In the genomic region with DNA sequence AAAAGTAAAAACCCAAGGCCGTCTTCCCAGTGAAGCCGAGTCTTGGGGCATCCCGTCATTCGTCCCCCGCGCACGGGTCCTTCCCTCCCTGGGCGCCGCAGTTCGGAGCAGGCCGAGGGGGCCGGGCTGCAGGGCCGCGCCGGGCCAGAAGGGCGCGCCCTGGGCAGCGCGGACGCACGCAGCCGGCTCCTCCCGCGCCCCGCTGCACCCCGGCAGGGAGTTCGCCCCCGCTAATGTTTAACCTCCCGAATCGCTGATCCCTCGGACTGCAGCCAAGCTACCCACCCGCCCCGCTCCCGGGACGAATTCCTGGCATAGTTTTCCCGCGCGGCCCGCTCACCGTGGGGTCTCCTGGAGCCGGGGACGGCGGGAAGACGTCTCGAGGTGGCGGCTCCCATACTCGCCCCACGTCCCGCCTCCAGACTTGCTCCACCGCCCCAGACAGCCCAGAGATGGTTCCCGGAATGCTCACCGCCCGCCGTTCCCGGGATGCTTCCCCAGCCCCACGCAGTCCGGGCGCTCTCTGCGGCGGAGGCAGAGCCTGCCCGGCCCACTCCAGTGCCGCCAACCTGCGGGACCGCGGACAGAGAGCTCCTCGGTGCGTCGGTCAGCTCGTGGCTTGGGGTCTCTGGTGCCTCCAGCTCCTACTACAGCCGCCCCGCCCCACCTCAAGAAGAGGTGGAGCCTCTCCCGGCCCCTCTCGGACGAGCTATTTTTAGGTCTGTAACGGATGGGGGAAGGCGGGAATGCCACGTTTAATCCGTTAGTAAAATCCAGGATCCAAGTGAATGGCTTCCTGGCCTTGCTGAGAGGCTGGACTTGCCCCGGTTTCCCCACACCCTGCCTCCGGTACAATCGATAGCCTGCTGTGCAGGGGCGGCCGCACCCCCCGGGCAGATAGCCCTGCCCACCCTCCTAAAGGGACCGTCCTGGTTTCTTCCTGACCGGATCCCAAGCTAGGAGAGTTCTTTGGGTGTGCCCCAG, we compare ENCODE assay signal across 7 cellular contexts. TPM values are rescaled to one million over a fixed set of nuclear protein-coding genes. Genes with fewer than 3 reads are reported as not detected.
DNase-seq lines count a peak whose midpoint lies in the region; ATAC-seq and TF ChIP-seq lines count a peak whose summit lies in the region.

A gene with protein sequence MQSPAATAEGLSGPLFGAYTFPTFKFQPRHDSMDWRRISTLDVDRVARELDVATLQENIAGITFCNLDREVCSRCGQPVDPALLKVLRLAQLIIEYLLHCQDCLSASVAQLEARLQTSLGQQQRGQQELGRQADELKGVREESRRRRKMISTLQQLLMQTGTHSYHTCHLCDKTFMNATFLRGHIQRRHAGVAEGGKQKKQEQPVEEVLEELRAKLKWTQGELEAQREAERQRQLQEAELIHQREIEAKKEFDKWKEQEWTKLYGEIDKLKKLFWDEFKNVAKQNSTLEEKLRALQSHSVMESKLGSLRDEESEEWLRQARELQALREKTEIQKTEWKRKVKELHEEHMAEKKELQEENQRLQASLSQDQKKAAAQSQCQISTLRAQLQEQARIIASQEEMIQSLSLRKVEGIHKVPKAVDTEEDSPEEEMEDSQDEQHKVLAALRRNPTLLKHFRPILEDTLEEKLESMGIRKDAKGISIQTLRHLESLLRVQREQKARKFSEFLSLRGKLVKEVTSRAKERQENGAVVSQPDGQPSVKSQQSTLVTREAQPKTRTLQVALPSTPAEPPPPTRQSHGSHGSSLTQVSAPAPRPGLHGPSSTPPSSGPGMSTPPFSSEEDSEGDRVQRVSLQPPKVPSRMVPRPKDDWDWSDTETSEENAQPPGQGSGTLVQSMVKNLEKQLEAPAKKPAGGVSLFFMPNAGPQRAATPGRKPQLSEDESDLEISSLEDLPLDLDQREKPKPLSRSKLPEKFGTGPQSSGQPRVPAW (minus strand): TSS at position 621 of the 984 bp plus-strand sequence. CDS start 11,637 bp downstream, outside the sequence.

- POLR2A ChIA-PET in HEK293T (lab: Yijun Ruan, JAX) = interaction anchor here (0.6 to 1.3 kb wide), 20 partner anchors 8 to 144 kb away, joined by 3 to 13 read pairs (median 4); a partner anchor contains a TSS

- no peaks in the 10 kb centered on the region for H3K9me3 Mint-ChIP-seq in T-helper 2 cell treated with Interferon-gamma antibody and Interleukin-4, amounts not matched to agents 5 μg/mL and 100 μg/mL, for 36 hours

- ATAC-seq in left lobe of liver = peak; percentile 89

- H3K4me3 Mint-ChIP-seq in T-helper 2 cell treated with Interferon-gamma antibody and Interleukin-4, amounts not matched to agents 5 μg/mL and 100 μg/mL, for 36 hours = peak within 1 kb of the TSS; percentile 76

- peaks cover 47% of the 10 kb centered on the region for H3K27me3 Mint-ChIP-seq in T-helper 2 cell treated with Interferon-gamma antibody and Interleukin-4, amounts not matched to agents 5 μg/mL and 100 μg/mL, for 36 hours (ENCODE audit: low read depth)

- H3K4me1 Mint-ChIP-seq in T-helper 2 cell treated with Interferon-gamma antibody and Interleukin-4, amounts not matched to agents 5 μg/mL and 100 μg/mL, for 36 hours (ENCODE audit: low read depth) = peaks cover 2% of the 10 kb centered on the region

- H3K27ac Mint-ChIP-seq in T-helper 2 cell treated with Interferon-gamma antibody and Interleukin-4, amounts not matched to agents 5 μg/mL and 100 μg/mL, for 36 hours = no peak within 1 kb of the TSS

- H3K36me3 Mint-ChIP-seq in T-helper 2 cell treated with Interferon-gamma antibody and Interleukin-4, amounts not matched to agents 5 μg/mL and 100 μg/mL, for 36 hours (ENCODE audit: low read depth) = no peaks in the 10 kb centered on the region

- CTCF ChIA-PET in HEK293T (lab: Yijun Ruan, JAX) = interaction anchor here (0.6 to 1.0 kb wide), 5 partner anchors 9 to 46 kb away, joined by 3 to 6 read pairs (median 3); no protein-coding TSS in a partner anchor

- TF ChIP-seq CTCF in GM12872 (IDR thresholded peaks at IDR 0.05; ENCODE audit: insufficient read depth, low read depth, low read length) = peak; percentile 51; the same call in 1 of the 3 replicates

- peak; percentile 72 for DNase-seq in HEK293T (ENCODE audit: extremely low spot score)
- peak; percentile 14 for DNase-seq in MV-4-11 (lab: John Stamatoyannopoulos, UW)
- DNase-seq in T-helper 2 cell treated with Interferon-gamma antibody and Interleukin-4, amounts not matched to agents 5 μg/mL and 100 μg/mL, for 36 hours (ENCODE audit: low spot score) = peak; percentile 25
- DNase-seq in dedifferentiated amniotic fluid mesenchymal stem cell (ENCODE audit: extremely low spot score) = peak; percentile 44
- peak; percentile 48 for DNase-seq in left lobe of liver (ENCODE audit: low spot score)
- DNase-seq in stimulated activated CD8-positive, alpha-beta memory T cell treated with anti-CD3 and anti-CD28 coated beads, Interleukin-15, amount 100 ng/mL, for 48 hours (ENCODE audit: low read depth in 2 of 2) = peak; percentile 13 to 27

TF ChIP-seq in HEK293T, 16 proteins besides CTCF, POLR2A, EP300 and RAD21:
- TF ChIP-seq ARNT (IDR thresholded peaks at IDR 0.05) (no peak), FOXM1 (IDR thresholded peaks at IDR 0.05; ENCODE audit: borderline replicate concordance) (no peak; the same call in 1 of the 2 replicates), LEF1 (IDR thresholded peaks at IDR 0.05; ENCODE audit: borderline replicate concordance) (no peak; the same call in 1 of the 2 replicates), SP1 (IDR thresholded peaks at IDR 0.05) (no peak), TARDBP (IDR thresholded peaks at IDR 0.05) (0 out of 2 replicates have a peak, but pooled peaks have one; percentile 22), L3MBTL2 (conservative IDR thresholded peaks at IDR 0.05) (peak; percentile 52)

RNA-seq across cellular contexts. Expression of the gene that starts here (rescaled TPM):
- 1.6 TPM for total RNA-seq in left lobe of liver

Comparison
In these comparisons a context has a peak if more than half of its experiments do, and no peak if none do; other contexts are left out.
1. Peak in every context shown above with its lines: DNase-seq and ATAC-seq.
2. DNase-seq: peak in every context shown above with its lines; median percentile 72 in HEK293T; 48 in left lobe of liver; 44 in dedifferentiated amniotic fluid mesenchymal stem cell; 25 in T-helper 2 cell treated with Interferon-gamma antibody and Interleukin-4, amounts not matched to agents 5 μg/mL and 100 μg/mL, for 36 hours; 20 in stimulated activated CD8-positive, alpha-beta memory T cell treated with anti-CD3 and anti-CD28 coated beads, Interleukin-15, amount 100 ng/mL, for 48 hours; 14 in MV-4-11.